28 cellular contexts compared by ENCODE assay signal in genomic region chr13:98111168-98112098, GRCh38. TPM values are rescaled to one million over a fixed set of nuclear protein-coding genes. Genes with fewer than 3 reads are reported as not detected.
"Had no signal": no experiment of that assay in that cellular context is flagged by ENCODE, and none has a peak within 500 bp of the region (broad histone marks: within the 10 kb centered on the region; RNA-seq: fewer than 3 reads in every experiment).

No MANE protein-coding gene starts in this region.

- H3K27ac Mint-ChIP-seq: activated CD4-positive, alpha-beta memory T cell treated with anti-CD3 and anti-CD28 coated beads, Interleukin-2, amount 10 ng/mL, durations not matched to agents 7 days and 5 days; activated CD4-positive, alpha-beta T cell treated with anti-CD3 and anti-CD28 coated beads for 36 hours; activated naive CD4-positive, alpha-beta T cell treated with anti-CD3 and anti-CD28 coated beads, Interleukin-2, amount 10 ng/mL, durations not matched to agents 7 days and 5 days; activated naive CD8-positive, alpha-beta T cell treated with anti-CD3 and anti-CD28 coated beads for 36 hours; activated T-cell treated with anti-CD3 and anti-CD28 coated beads, Interleukin-2, amount 50 U/mL, for 72 hours; activated T-helper 2 cell treated with anti-CD3 and anti-CD28 coated beads, Interferon-gamma antibody, Interleukin-2, Interleukin-4, amounts not matched to agents 10 μg/mL and 5 μg/mL and 100 μg/mL, durations not matched to agents 14 hours and 24 hours and 36 hours; T-cell had no signal

- H3K27me3 ChIP-seq: brain microvascular endothelial cell, cardiac muscle cell had no signal

- H3K36me3 Mint-ChIP-seq: activated naive CD4-positive, alpha-beta T cell treated with anti-CD3 and anti-CD28 coated beads, Interleukin-2, amount 10 ng/mL, durations not matched to agents 7 days and 5 days; activated naive CD8-positive, alpha-beta T cell treated with anti-CD3 and anti-CD28 coated beads for 36 hours; T-cell had no signal

- H3K27ac ChIP-seq: brain microvascular endothelial cell, cardiac muscle cell, SK-N-MC, VCaP had no signal

- DNase-seq: activated CD4-positive, alpha-beta memory T cell treated with anti-CD3 and anti-CD28 coated beads, Interleukin-2, amount 10 ng/mL, durations not matched to agents 7 days and 5 days; activated CD4-positive, alpha-beta T cell treated with anti-CD3 and anti-CD28 coated beads for 36 hours; activated CD4-positive, alpha-beta T cell treated with anti-CD3 and anti-CD28 coated beads, Interleukin-2, amount 50 U/mL, for 1 hour; activated CD8-positive, alpha-beta memory T cell treated with anti-CD3 and anti-CD28 coated beads, Interleukin-2, amount 50 U/mL, for 4 hours; activated gamma-delta T cell treated with Interleukin-2 at 50 U/mL for 16 hours; activated naive CD4-positive, alpha-beta T cell treated with anti-CD3 and anti-CD28 coated beads, Interleukin-2, amount 10 ng/mL, durations not matched to agents 7 days and 5 days; activated naive CD8-positive, alpha-beta T cell treated with anti-CD3 and anti-CD28 coated beads for 36 hours; activated T-cell treated with anti-CD3 and anti-CD28 coated beads, Interleukin-2, amount 50 U/mL, for 72 hours; brain microvascular endothelial cell; KG1; MV-4-11; NCI-H1092 treated with DMSO at 0.1 percent for 48 hours; NCI-H1417 treated with DMSO at 0.1 percent for 48 hours; NCI-H1694; NCI-H2029; NCI-H2107; NCI-H345; NCI-H510A; NCI-H526 treated with DMSO at 0.1 percent for 48 hours; NCI-H82; T-cell; T-helper 2 cell; T1000 had no signal

- H3K4me3 Mint-ChIP-seq: activated CD4-positive, alpha-beta memory T cell treated with anti-CD3 and anti-CD28 coated beads, Interleukin-2, amount 10 ng/mL, durations not matched to agents 7 days and 5 days; activated CD4-positive, alpha-beta T cell treated with anti-CD3 and anti-CD28 coated beads for 36 hours; activated naive CD4-positive, alpha-beta T cell treated with anti-CD3 and anti-CD28 coated beads, Interleukin-2, amount 10 ng/mL, durations not matched to agents 7 days and 5 days; activated naive CD8-positive, alpha-beta T cell treated with anti-CD3 and anti-CD28 coated beads for 36 hours; activated T-cell treated with anti-CD3 and anti-CD28 coated beads, Interleukin-2, amount 50 U/mL, for 72 hours; T-cell had no signal

- ATAC-seq: activated CD4-positive, alpha-beta T cell treated with anti-CD3 and anti-CD28 coated beads for 36 hours; activated T-cell treated with anti-CD3 and anti-CD28 coated beads, Interleukin-2, amount 50 U/mL, for 72 hours; T-cell had no signal

- H3K4me1 Mint-ChIP-seq: activated CD4-positive, alpha-beta memory T cell treated with anti-CD3 and anti-CD28 coated beads, Interleukin-2, amount 10 ng/mL, durations not matched to agents 7 days and 5 days; activated CD4-positive, alpha-beta T cell treated with anti-CD3 and anti-CD28 coated beads for 36 hours; activated naive CD4-positive, alpha-beta T cell treated with anti-CD3 and anti-CD28 coated beads, Interleukin-2, amount 10 ng/mL, durations not matched to agents 7 days and 5 days; activated naive CD8-positive, alpha-beta T cell treated with anti-CD3 and anti-CD28 coated beads for 36 hours; T-cell had no signal

- H3K4me3 ChIP-seq: cardiac muscle cell, SK-N-MC had no signal

- H3K27me3 Mint-ChIP-seq: activated CD4-positive, alpha-beta memory T cell treated with anti-CD3 and anti-CD28 coated beads, Interleukin-2, amount 10 ng/mL, durations not matched to agents 7 days and 5 days; activated CD4-positive, alpha-beta T cell treated with anti-CD3 and anti-CD28 coated beads for 36 hours; activated naive CD8-positive, alpha-beta T cell treated with anti-CD3 and anti-CD28 coated beads for 36 hours had no signal

- H3K9me3 Mint-ChIP-seq: activated CD4-positive, alpha-beta memory T cell treated with anti-CD3 and anti-CD28 coated beads, Interleukin-2, amount 10 ng/mL, durations not matched to agents 7 days and 5 days; activated naive CD4-positive, alpha-beta T cell treated with anti-CD3 and anti-CD28 coated beads, Interleukin-2, amount 10 ng/mL, durations not matched to agents 7 days and 5 days; activated naive CD8-positive, alpha-beta T cell treated with anti-CD3 and anti-CD28 coated beads for 36 hours; activated T-cell treated with anti-CD3 and anti-CD28 coated beads, Interleukin-2, amount 50 U/mL, for 72 hours; activated T-helper 2 cell treated with anti-CD3 and anti-CD28 coated beads, Interferon-gamma antibody, Interleukin-2, Interleukin-4, amounts not matched to agents 10 μg/mL and 5 μg/mL and 100 μg/mL, durations not matched to agents 14 hours and 24 hours and 36 hours had no signal

- H3K36me3 ChIP-seq: brain microvascular endothelial cell, cardiac muscle cell had no signal

RNA-seq across cellular contexts. Expression of gene FARP1, which starts 31.5 kb away (rescaled TPM):
- total RNA-seq: OCI-LY7 had no signal
